In the genomic region with DNA sequence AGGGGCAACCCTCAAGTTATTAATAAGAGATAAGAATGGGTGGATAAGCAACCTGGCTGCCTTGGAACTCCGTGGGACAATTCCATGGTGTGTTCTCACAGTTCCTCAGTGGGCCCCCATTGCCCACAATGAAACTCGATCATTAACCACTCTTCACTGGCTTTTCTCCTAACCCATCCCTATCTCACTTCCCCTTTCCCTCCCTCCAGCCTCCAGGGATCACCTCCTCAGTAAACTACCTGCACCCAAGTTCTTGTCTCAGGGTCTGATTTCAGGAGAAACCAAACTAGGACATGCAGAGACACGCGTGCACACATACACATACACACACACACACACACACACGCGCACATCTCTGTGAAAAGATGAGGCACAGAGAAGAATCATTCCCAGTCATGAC, we compare ENCODE assay signal across 25 cellular contexts. TPM values are rescaled to one million over a fixed set of nuclear protein-coding genes. Genes with fewer than 3 reads are reported as not detected.
DNase-seq lines count a peak whose midpoint lies in the region; ATAC-seq, FAIRE-seq and TF ChIP-seq lines count a peak whose summit lies in the region.
"Had no signal": no experiment of that assay in that cellular context is flagged by ENCODE, and none has a peak within 500 bp of the region (broad histone marks: within the 10 kb centered on the region; RNA-seq: fewer than 3 reads in every experiment).

No MANE protein-coding gene starts in this region.

- TF ChIP-seq RAD21 in GM12878 (IDR thresholded peaks at IDR 0.05; ENCODE audit: insufficient read depth, low read depth, low read length): no peak

- H3K9me3 Mint-ChIP-seq in progenitor cell of endocrine pancreas (ENCODE audit: low read depth): no peaks in the 10 kb centered on the region
- H3K9me3 Mint-ChIP-seq in T-helper 2 cell treated with Interferon-gamma antibody and Interleukin-4, amounts not matched to agents 5 μg/mL and 100 μg/mL, for 36 hours: no peaks in the 10 kb centered on the region
- H3K9me3 Mint-ChIP-seq: CD4-positive, alpha-beta memory T cell; CD4-positive, CD25-positive, alpha-beta regulatory T cell; CD8-positive, alpha-beta memory T cell had no signal

- no TSS peak for BruUV-seq in GM12878 (replicated peaks; lab: Mats Ljungman, UMichigan)

- H3K4me1 ChIP-seq in GM12878 (ENCODE audit: control insufficient read depth, insufficient read depth, low read length): peaks cover 24% of the 10 kb centered on the region
- H3K4me1 ChIP-seq: BE2C had no signal

- peaks cover 21% of the 10 kb centered on the region for H3K27me3 Mint-ChIP-seq in progenitor cell of endocrine pancreas
- H3K27me3 Mint-ChIP-seq in T-helper 2 cell treated with Interferon-gamma antibody and Interleukin-4, amounts not matched to agents 5 μg/mL and 100 μg/mL, for 36 hours (ENCODE audit: low read depth): peaks cover 56% of the 10 kb centered on the region

- FAIRE-seq in GM12891 (lab: Jason Lieb, UNC) (no peak), GM12878 (lab: Jason Lieb, UNC) (no peak)
- FAIRE-seq: A204.1, D721Med, G401.6, GM19239 had no signal

- H2AFZ ChIP-seq in GM12878 (ENCODE audit: control insufficient read depth, low read depth, low read length): no peak overlapping the region

- TF ChIP-seq CTCF in GM12878 (IDR thresholded peaks at IDR 0.05 in 2 of 3, conservative IDR thresholded peaks at IDR 0.05 in 1 of 3; ENCODE audit: control insufficient read depth in 2 of 3, extremely low read depth in 1 of 3, insufficient read depth in 1 of 3, low read depth in 3 of 3, low read length in 3 of 3) (no peak), progenitor cell of endocrine pancreas (IDR thresholded peaks at IDR 0.05; ENCODE audit: unreplicated experiment) (no peak)

- ATAC-seq in GM12878 (no peak), HG02938 (IDR thresholded peaks at IDR 0.05; ENCODE audit: unreplicated experiment) (no peak), GM18520 (IDR thresholded peaks at IDR 0.05; ENCODE audit: unreplicated experiment) (no peak)

- DNase-seq in GM12891 (ENCODE audit: insufficient read length, low spot score) (no peak), RPMI8226 (peak; percentile 8), GM12878 (ENCODE audit: low read depth, low spot score) (no peak), progenitor cell of endocrine pancreas (ENCODE audit: low spot score, unreplicated experiment) (no peak), dedifferentiated amniotic fluid mesenchymal stem cell (ENCODE audit: extremely low spot score) (no peak)
- DNase-seq in T-helper 2 cell treated with Interferon-gamma antibody and Interleukin-4, amounts not matched to agents 5 μg/mL and 100 μg/mL, for 36 hours (ENCODE audit: low spot score): no peak
- DNase-seq: 8988T; ACHN; BE2C; C1 segment of cervical spinal cord; Calu3; CD4-positive, alpha-beta memory T cell; CD4-positive, CD25-positive, alpha-beta regulatory T cell; CD8-positive, alpha-beta memory T cell; COR-L47; DMS79 treated with DMSO at 0.1 percent for 48 hours; GF-D8 had no signal

- POLR2A ChIA-PET in GM12878 (lab: Charles Lee): interaction anchor here (1.0 kb wide), 1 partner anchor 24 kb away, joined by 3 read pairs; no protein-coding TSS in a partner anchor

- no peak overlapping the region for H3K4me3 ChIP-seq in GM12878
- H3K4me3 ChIP-seq: BLaER1 had no signal

- no peaks in the 10 kb centered on the region for H3K79me2 ChIP-seq in GM12878 (ENCODE audit: control insufficient read depth, insufficient read depth, low read length)

- H3K36me3 ChIP-seq in GM12878 (ENCODE audit: control insufficient read depth in 2 of 2, insufficient read depth in 2 of 2, low read length in 1 of 2): no peaks in the 10 kb centered on the region
- H3K36me3 ChIP-seq: BE2C, BLaER1 had no signal

- peaks cover 3 to 6% of the 10 kb centered on the region in 2 experiments for H3K27me3 ChIP-seq in GM12878 (replicated peaks in 1 of 2; ENCODE audit: control insufficient read depth in 2 of 2, insufficient read depth in 2 of 2, low read length in 1 of 2)

- CTCF ChIA-PET in GM12878 (lab: Yijun Ruan, JAX): interaction anchor here (0.6 kb wide), 1 partner anchor 22 kb away, joined by 3 read pairs; no protein-coding TSS in a partner anchor

- no peak for TF ChIP-seq POLR2A in GM12891 (IDR thresholded peaks at IDR 0.05; ENCODE audit: low read depth, low read length)
- TF ChIP-seq POLR2A in GM12878 (IDR thresholded peaks at IDR 0.05; ENCODE audit: low read depth, low read length): no peak

- no peak overlapping the region for H3K9ac ChIP-seq in GM12878 (ENCODE audit: control insufficient read depth, insufficient read depth, low read length)
- H3K9ac ChIP-seq: BLaER1 had no signal

- H3K36me3 Mint-ChIP-seq in progenitor cell of endocrine pancreas (ENCODE audit: insufficient read depth): no peaks in the 10 kb centered on the region
- H3K36me3 Mint-ChIP-seq in T-helper 2 cell treated with Interferon-gamma antibody and Interleukin-4, amounts not matched to agents 5 μg/mL and 100 μg/mL, for 36 hours (ENCODE audit: low read depth): no peaks in the 10 kb centered on the region
- H3K36me3 Mint-ChIP-seq: CD4-positive, alpha-beta memory T cell had no signal

- 81% methylated on average over 6 of the region's 6 CpGs for WGBS in GM12878 (ENCODE audit: insufficient coverage, insufficient replicate concordance, low lambda C conversion rate, missing lambda C conversion rate)

- H3K9me3 ChIP-seq in GM12878 (replicated peaks; ENCODE audit: control insufficient read depth, insufficient read depth, low read length): no peaks in the 10 kb centered on the region
- H3K9me3 ChIP-seq: BE2C, BLaER1 had no signal

- no peak for TF ChIP-seq EP300 in GM12878 (IDR thresholded peaks at IDR 0.05; ENCODE audit: borderline replicate concordance in 1 of 2, control insufficient read depth in 1 of 2, low read depth in 2 of 2, low read length in 2 of 2)

- SMC1A ChIA-PET in GM12878 (lab: Charles Lee; ENCODE audit: uncharacterized antibody, unreplicated experiment): interaction anchor here (0.9 to 2.2 kb wide), 7 partner anchors 9 to 44 kb away, joined by 3 to 7 read pairs (median 5); no protein-coding TSS in a partner anchor

- no peak overlapping the region for H3K27ac ChIP-seq in GM12878 (ENCODE audit: control insufficient read depth, insufficient read depth)
- H3K27ac ChIP-seq: BLaER1 had no signal

- RAD21 ChIA-PET in GM12878 (lab: Charles Lee; ENCODE audit: unreplicated experiment): interaction anchor here (1.3 kb wide), 2 partner anchors 8 to 84 kb away, joined by 3 to 4 read pairs; no protein-coding TSS in a partner anchor

- no peak overlapping the region for H3K4me3 Mint-ChIP-seq in progenitor cell of endocrine pancreas (ENCODE audit: low read depth)
- no peak overlapping the region for H3K4me3 Mint-ChIP-seq in T-helper 2 cell treated with Interferon-gamma antibody and Interleukin-4, amounts not matched to agents 5 μg/mL and 100 μg/mL, for 36 hours
- H3K4me3 Mint-ChIP-seq: CD4-positive, alpha-beta memory T cell; CD4-positive, CD25-positive, alpha-beta regulatory T cell; CD8-positive, alpha-beta memory T cell had no signal

- intact Hi-C loops in GM12878 (cut with micrococcal nuclease; ENCODE audit: unreplicated experiment): no loop called here

- no peaks in the 10 kb centered on the region for H4K20me1 ChIP-seq in GM12878 (ENCODE audit: control insufficient read depth, insufficient read depth)

- H3K27ac Mint-ChIP-seq in progenitor cell of endocrine pancreas: peak overlapping the region; percentile 21
- H3K27ac Mint-ChIP-seq in T-helper 2 cell treated with Interferon-gamma antibody and Interleukin-4, amounts not matched to agents 5 μg/mL and 100 μg/mL, for 36 hours: no peak overlapping the region
- H3K27ac Mint-ChIP-seq: CD14-positive monocyte; CD4-positive, alpha-beta memory T cell; CD4-positive, CD25-positive, alpha-beta regulatory T cell had no signal

- no peak overlapping the region for H3K4me2 ChIP-seq in GM12878 (ENCODE audit: control insufficient read depth, insufficient read depth)
- H3K4me2 ChIP-seq: BLaER1 had no signal

- H3K4me1 Mint-ChIP-seq in progenitor cell of endocrine pancreas (ENCODE audit: low read depth): peaks cover 40% of the 10 kb centered on the region
- H3K4me1 Mint-ChIP-seq in T-helper 2 cell treated with Interferon-gamma antibody and Interleukin-4, amounts not matched to agents 5 μg/mL and 100 μg/mL, for 36 hours (ENCODE audit: low read depth): peaks cover 3% of the 10 kb centered on the region

- in situ Hi-C loops in GM12878 (cut with MboI): no loop called here

TF ChIP-seq in GM12891, 5 proteins besides CTCF, POLR2A, EP300 and RAD21:
- TF ChIP-seq SPI1 (IDR thresholded peaks at IDR 0.05; ENCODE audit: low read depth, low read length): peak; percentile 59; the same call in 1 of the 2 replicates
- TF ChIP-seq POLR2AphosphoS5 (IDR thresholded peaks at IDR 0.05; ENCODE audit: low read depth, low read length): no peak

RNA-seq across cellular contexts. Expression of gene FOXP4, which starts 37.7 kb away (rescaled TPM):
- polyA plus RNA-seq in GM12891 (2012; ENCODE audit: low read depth, missing spikeins): 18.2 TPM
- 18.2 and 18.6 TPM in 2 replicates for total RNA-seq in GM12878 (2013; cell fraction: nucleolus; rRNA removed)
- total RNA-seq in GM12878 (2014; rRNA removed) (3.4 and 5.1 TPM in 2 replicates), GM12878 (2014; rRNA removed; fragmentation: Illumina TruSeq; extraction: Trizol) (1.8 and 2.3 TPM in 2 replicates), GM12878 (2021) (41.6 and 46.1 TPM in 2 replicates), progenitor cell of endocrine pancreas (124 and 137 TPM in 2 replicates)
- polyA plus RNA-seq in GM12878 (2011; ENCODE audit: low read depth): 4.1 TPM
- polyA plus RNA-seq in GM12878 (2011; rRNA removed) (0.73 and 2.3 TPM in 2 replicates), GM12878 (2014; fragmentation: Illumina TruSeq; extraction: Trizol) (1.9 and 6.3 TPM in 2 replicates), GM12878 (2014; fragmentation: Nextera tagmentation; extraction: Ambion mirVana) (under 1 TPM; 0.31 to 0.40 TPM), GM12878 (2014; rRNA removed) (12.0 and 16.6 TPM in 2 replicates), GM12878 (2016; fragmentation: Nextera tagmentation; extraction: Ambion mirVana) (1 to 10 TPM; 2.1 to 2.3 TPM)
- polyA plus RNA-seq in GM12878 (2011; cell fraction: cytosol; rRNA removed): 4.1 and 4.7 TPM in 2 replicates
- polyA plus RNA-seq in GM12878 (2011; cell fraction: nucleus; rRNA removed): 18.4 and 27.1 TPM in 2 replicates
- 18.6 and 19.7 TPM in 2 replicates for polyA plus RNA-seq in GM12878 (2012)
- 3.1 and 7.7 TPM in 2 replicates for polyA minus RNA-seq in GM12878 (2011; rRNA and poly(A)+ RNA removed)
- 12.6 and 13.3 TPM in 2 replicates for polyA minus RNA-seq in GM12878 (2011; cell fraction: cytosol; rRNA and poly(A)+ RNA removed)
- polyA minus RNA-seq in GM12878 (2011; cell fraction: nucleus; rRNA and poly(A)+ RNA removed): 4.7 and 9.2 TPM in 2 replicates
